Comparison of ENCODE assay signal across 13 cellular contexts in genomic region chr2:118834901-118835738, GRCh38. TPM values are rescaled to one million over a fixed set of nuclear protein-coding genes. Genes with fewer than 3 reads are reported as not detected.
DNase-seq lines count a peak whose midpoint lies in the region; ATAC-seq, FAIRE-seq and TF ChIP-seq lines count a peak whose summit lies in the region.
"Had no signal": no experiment of that assay in that cellular context is flagged by ENCODE, and none has a peak within 500 bp of the region (broad histone marks: within the 10 kb centered on the region; RNA-seq: fewer than 3 reads in every experiment).

No MANE protein-coding gene starts in this region.

- FAIRE-seq in H1 (lab: Jason Lieb, UNC) = no peak

- no peak overlapping the region for H3K9ac ChIP-seq in H1 (replicated peaks in 1 of 4; ENCODE audit: extremely low read depth in 1 of 4, low read depth in 3 of 4, low read length in 3 of 4)

- H3K9me3 ChIP-seq in H1 (ENCODE audit: insufficient read depth in 2 of 2, low read depth in 1 of 2, low read length in 1 of 2) (no peaks in the 10 kb centered on the region; a peak in 1 of 4 replicates), SJCRH30 (replicated peaks) (no peaks in the 10 kb centered on the region)

- H3K23ac ChIP-seq in H1 (ENCODE audit: insufficient read length) = no peak overlapping the region

- H2BK120ac ChIP-seq in H1 (replicated peaks; ENCODE audit: low read depth, low read length) = no peak overlapping the region

- H3K4me1 ChIP-seq in H1 (replicated peaks in 1 of 4; ENCODE audit: control insufficient read depth in 3 of 4, insufficient read depth in 4 of 4, low read length in 3 of 4) (peaks cover 5 to 39% (median 24%) of the 10 kb centered on the region in 4 experiments), SJCRH30 (no peaks in the 10 kb centered on the region)

- H4K91ac ChIP-seq in H1 (replicated peaks; ENCODE audit: insufficient read length, low read length) = no peak overlapping the region

- DNase-seq in stimulated activated naive CD8-positive, alpha-beta T cell treated with anti-CD3 and anti-CD28 coated beads, Interleukin-15, Interleukin-2, amounts not matched to agents 100 U/mL and 50 U/mL, for 24 hours = no peak
- DNase-seq in H1 (ENCODE audit: low read depth in 1 of 2, low spot score in 2 of 2) (no peak), naive B cell (no peak), SJCRH30 (no peak)
- DNase-seq in activated CD4-positive, CD25-positive, alpha-beta regulatory T cell (lab: John Stamatoyannopoulos, UW) = no peak
- DNase-seq: GOT3, NCI-H2029 had no signal

- H3K4me3 ChIP-seq in H1 (ENCODE audit: extremely low read depth in 1 of 4, insufficient read depth in 2 of 4, low read depth in 3 of 4, low read length in 4 of 4) (peak overlapping the region; percentile 32 to 63 (median 44); a peak in 7 of 8 replicates), SJCRH30 (no peak overlapping the region)
- H3K4me3 ChIP-seq: lung had no signal

- no peak overlapping the region for H3K4ac ChIP-seq in H1 (replicated peaks; ENCODE audit: insufficient read length, low read depth, low read length)

- H3K27me3 Mint-ChIP-seq in stimulated activated naive CD8-positive, alpha-beta T cell treated with anti-CD3 and anti-CD28 coated beads, Interleukin-15, Interleukin-2, amounts not matched to agents 100 ng/mL and 50 ng/mL, for 24 hours = peaks cover 87% of the 10 kb centered on the region
- peaks cover 61 to 97% (median 94%) of the 10 kb centered on the region in 3 donors for H3K27me3 Mint-ChIP-seq in naive B cell

- H3K9me3 Mint-ChIP-seq in stimulated activated naive CD8-positive, alpha-beta T cell treated with anti-CD3 and anti-CD28 coated beads, Interleukin-15, Interleukin-2, amounts not matched to agents 100 ng/mL and 50 ng/mL, for 24 hours = no peaks in the 10 kb centered on the region
- H3K9me3 Mint-ChIP-seq in naive B cell = peaks cover 0 to 6% (median 0%) of the 10 kb centered on the region in 7 donors

- no peak overlapping the region for H3K56ac ChIP-seq in H1 (replicated peaks; ENCODE audit: insufficient read length, low read depth, low read length)

- peaks cover 9% of the 10 kb centered on the region for H3K4me1 Mint-ChIP-seq in stimulated activated naive CD8-positive, alpha-beta T cell treated with anti-CD3 and anti-CD28 coated beads, Interleukin-15, Interleukin-2, amounts not matched to agents 100 ng/mL and 50 ng/mL, for 24 hours (ENCODE audit: low read depth)
- peaks cover 14 to 18% (median 14%) of the 10 kb centered on the region in 3 donors for H3K4me1 Mint-ChIP-seq in naive B cell

- no peak overlapping the region for H2AK5ac ChIP-seq in H1 (ENCODE audit: low read depth, low read length)

- H3K79me1 ChIP-seq in H1 (ENCODE audit: low read depth, low read length) = no peaks in the 10 kb centered on the region

- 0 out of 2 replicates have a peak overlapping the region, but pooled peaks have one; percentile 43 for H2BK20ac ChIP-seq in H1 (ENCODE audit: low read length)

- no peaks in the 10 kb centered on the region for H3K36me3 Mint-ChIP-seq in stimulated activated naive CD8-positive, alpha-beta T cell treated with anti-CD3 and anti-CD28 coated beads, Interleukin-15, Interleukin-2, amounts not matched to agents 100 ng/mL and 50 ng/mL, for 24 hours (ENCODE audit: low read depth)
- H3K36me3 Mint-ChIP-seq in naive B cell = peaks cover 0 to under 1% of the 10 kb centered on the region in 2 donors

- H2BK15ac ChIP-seq in H1 (ENCODE audit: low read length) = peak overlapping the region; percentile 72; the same call in 1 of the 2 replicates

- 0 out of 8 replicates have a peak, but pooled peaks cover 0 to 7% (median 0%) of the 10 kb centered on the region in 4 experiments for H3K36me3 ChIP-seq in H1 (ENCODE audit: control insufficient read depth in 2 of 4, insufficient read depth in 4 of 4, low read length in 3 of 4)
- H3K36me3 ChIP-seq in SJCRH30 = no peaks in the 10 kb centered on the region

- H2BK5ac ChIP-seq in H1 (ENCODE audit: low read depth, low read length) = no peak overlapping the region

- H2AFZ ChIP-seq in H1 (ENCODE audit: low read length) = peak overlapping the region; percentile 58; the same call in 1 of the 2 replicates

- peaks cover 18% of the 10 kb centered on the region; the same call in 1 of the 2 replicates for H3K23me2 ChIP-seq in H1 (ENCODE audit: low read depth, low read length)

- H3K27ac Mint-ChIP-seq in stimulated activated naive CD8-positive, alpha-beta T cell treated with anti-CD3 and anti-CD28 coated beads, Interleukin-15, Interleukin-2, amounts not matched to agents 100 ng/mL and 50 ng/mL, for 24 hours = no peak overlapping the region
- no peak overlapping the region for H3K27ac Mint-ChIP-seq in naive B cell

- POLR2A ChIA-PET in H1 (lab: Charles Lee; ENCODE audit: partially characterized antibody) = interaction anchor here (0.9 to 1.5 kb wide), 3 partner anchors 10 to 23 kb away, joined by 3 to 4 read pairs (median 4); no protein-coding TSS in a partner anchor

- CTCF ChIA-PET in H1 (lab: Charles Lee; ENCODE audit: partially characterized antibody) = interaction anchor here (1.3 to 3.5 kb wide), 3 partner anchors 10 to 20 kb away, joined by 7 to 15 read pairs (median 9); no protein-coding TSS in a partner anchor

- H4K5ac ChIP-seq in H1 (ENCODE audit: insufficient read length, low read depth, low read length) = no peak overlapping the region

- WGBS in H1 (ENCODE audit: extremely low coverage in 1 of 2, insufficient coverage in 1 of 2, insufficient read length in 1 of 2, insufficient replicate concordance in 2 of 2, low coverage in 1 of 2, low lambda C conversion rate in 2 of 2, missing lambda C conversion rate in 1 of 2), 2 experiments = 4% methylated on average over 32 of the region's 60 CpGs; no CpG with 5 or more reads in 1 of the 2 experiments

- TF ChIP-seq POLR2A in H1 (IDR thresholded peaks at IDR 0.05; ENCODE audit: control extremely low read depth in 1 of 2, low read depth in 2 of 2, low read length in 2 of 2) = no peak

- TF ChIP-seq RAD21 in H1 (IDR thresholded peaks at IDR 0.05 in 1 of 2, conservative IDR thresholded peaks at IDR 0.05 in 1 of 2; ENCODE audit: low read depth in 2 of 2, low read length in 2 of 2) = no peak

- no peak for TF ChIP-seq CTCF in H1 (IDR thresholded peaks at IDR 0.05; ENCODE audit: control extremely low read depth in 1 of 3, insufficient read depth in 1 of 3, low read depth in 1 of 3, low read length in 3 of 3)

- no peak overlapping the region for H3K27ac ChIP-seq in H1 (ENCODE audit: low read depth, low read length)
- no peak overlapping the region for H3K27ac ChIP-seq in SJCRH30

- H3K14ac ChIP-seq in H1 (ENCODE audit: insufficient read length) = no peak overlapping the region

- peaks cover 9 to 12% of the 10 kb centered on the region in 2 experiments for H4K20me1 ChIP-seq in H1 (replicated peaks in 1 of 2; ENCODE audit: control insufficient read depth in 1 of 2, insufficient read depth in 2 of 2, low read length in 2 of 2)

- no peaks in the 10 kb centered on the region for H3K79me2 ChIP-seq in H1 (ENCODE audit: control insufficient read depth in 1 of 2, insufficient read depth in 2 of 2, low read length in 2 of 2)

- peak overlapping the region; percentile 81; the same call in 1 of the 2 replicates for H3K18ac ChIP-seq in H1 (ENCODE audit: extremely low read depth, low read length)

- ATAC-seq in stimulated activated naive CD8-positive, alpha-beta T cell treated with anti-CD3 and anti-CD28 coated beads, Interleukin-15, Interleukin-2, amounts not matched to agents 100 U/mL and 50 U/mL, for 24 hours = no peak
- ATAC-seq in naive B cell (ENCODE audit: low read depth in 2 of 2) (no peak), GM21528 (IDR thresholded peaks at IDR 0.05; ENCODE audit: low FRiP score, unreplicated experiment) (no peak), HG03521 (IDR thresholded peaks at IDR 0.05; ENCODE audit: unreplicated experiment) (no peak)

- peak overlapping the region; percentile 52 for H3K4me3 Mint-ChIP-seq in stimulated activated naive CD8-positive, alpha-beta T cell treated with anti-CD3 and anti-CD28 coated beads, Interleukin-15, Interleukin-2, amounts not matched to agents 100 ng/mL and 50 ng/mL, for 24 hours
- peak overlapping the region in 7 of 8 donors; percentile 30 to 85 (median 69) for H3K4me3 Mint-ChIP-seq in naive B cell

- no peak for TF ChIP-seq EP300 in H1 (IDR thresholded peaks at IDR 0.05; ENCODE audit: borderline replicate concordance in 1 of 2, low read depth in 2 of 2, low read length in 2 of 2)

- H4K8ac ChIP-seq in H1 (ENCODE audit: extremely low read depth, insufficient read depth, low read length) = no peak overlapping the region

- peak overlapping the region; percentile 50; the same call in 1 of the 2 replicates for H2BK12ac ChIP-seq in H1 (ENCODE audit: low read depth, low read length)

- peak overlapping the region; percentile 88 to 93 for H3K4me2 ChIP-seq in H1 (ENCODE audit: insufficient read depth in 1 of 2, low read depth in 2 of 2, low read length in 2 of 2)

- H3K27me3 ChIP-seq in H1 (replicated peaks in 1 of 4; ENCODE audit: control insufficient read depth in 3 of 4, extremely low read depth in 1 of 4, insufficient read depth in 3 of 4, low read length in 3 of 4) = peaks cover 91 to 100% (median 99%) of the 10 kb centered on the region in 4 experiments
- peaks cover 7% of the 10 kb centered on the region; the same call in 1 of the 2 replicates for H3K27me3 ChIP-seq in SJCRH30

TF ChIP-seq in H1, 55 proteins besides CTCF, POLR2A, EP300 and RAD21 (continues in another document):
- no peak for TF ChIP-seq SAP30 (IDR thresholded peaks at IDR 0.05; ENCODE audit: insufficient read depth, insufficient replicate concordance, low read length)
- TF ChIP-seq, protein P1, sequence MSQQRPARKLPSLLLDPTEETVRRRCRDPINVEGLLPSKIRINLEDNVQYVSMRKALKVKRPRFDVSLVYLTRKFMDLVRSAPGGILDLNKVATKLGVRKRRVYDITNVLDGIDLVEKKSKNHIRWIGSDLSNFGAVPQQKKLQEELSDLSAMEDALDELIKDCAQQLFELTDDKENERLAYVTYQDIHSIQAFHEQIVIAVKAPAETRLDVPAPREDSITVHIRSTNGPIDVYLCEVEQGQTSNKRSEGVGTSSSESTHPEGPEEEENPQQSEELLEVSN (IDR thresholded peaks at IDR 0.05) = peak; percentile 50
- no peak for TF ChIP-seq NRF1 (IDR thresholded peaks at IDR 0.05; ENCODE audit: low read depth, low read length)
- no peak for TF ChIP-seq ZNF274 (IDR thresholded peaks at IDR 0.05; ENCODE audit: borderline replicate concordance, extremely low read depth, low read length)
- TF ChIP-seq CREB1 (IDR thresholded peaks at IDR 0.05) = no peak

RNA-seq across cellular contexts. Expression of gene EN1, which starts 12.3 kb away (rescaled TPM):
- not detected in 2 replicates for total RNA-seq in H1 (2021; fragmentation: NEBNext Ultra II Directional; extraction: Animal tissue kit (Norgen Biotek cat#: 25700))
- not detected in 2 replicates for polyA plus RNA-seq in H1 (2011; rRNA removed)
- polyA plus RNA-seq in H1 (2011; cell fraction: cytosol; rRNA removed) = not detected
- polyA plus RNA-seq in H1 (2011; cell fraction: nucleus; rRNA removed) = not detected
- 0.48 TPM in 1 of 4 replicates, not detected in the others for polyA plus RNA-seq in H1 (2012, experiment 1 of 2)
- not detected for polyA plus RNA-seq in H1 (2012, experiment 2 of 2)
- not detected for polyA plus RNA-seq in H1 (2013, experiment 1 of 2)
- 0.04 TPM for polyA plus RNA-seq in H1 (2013, experiment 2 of 2)
- not detected in 2 replicates for polyA minus RNA-seq in H1 (2011; rRNA and poly(A)+ RNA removed)
- polyA minus RNA-seq in H1 (2011; cell fraction: cytosol; rRNA and poly(A)+ RNA removed) = not detected
- not detected for polyA minus RNA-seq in H1 (2011; cell fraction: nucleus; rRNA and poly(A)+ RNA removed)
- polyA plus RNA-seq in naive B cell (ENCODE audit: low read depth in 6 of 6) = not detected
- not detected in 2 replicates for total RNA-seq in SJCRH30 (2014; rRNA removed; shearing (Covaris generic))
- total RNA-seq: activated CD8-positive, alpha-beta memory T cell treated with anti-CD3 and anti-CD28 coated beads for 36 hours; lung; ureter had no signal
- polyA plus RNA-seq: lung had no signal
